Comparison of ENCODE assay signal across 12 cellular contexts in the genomic region with DNA sequence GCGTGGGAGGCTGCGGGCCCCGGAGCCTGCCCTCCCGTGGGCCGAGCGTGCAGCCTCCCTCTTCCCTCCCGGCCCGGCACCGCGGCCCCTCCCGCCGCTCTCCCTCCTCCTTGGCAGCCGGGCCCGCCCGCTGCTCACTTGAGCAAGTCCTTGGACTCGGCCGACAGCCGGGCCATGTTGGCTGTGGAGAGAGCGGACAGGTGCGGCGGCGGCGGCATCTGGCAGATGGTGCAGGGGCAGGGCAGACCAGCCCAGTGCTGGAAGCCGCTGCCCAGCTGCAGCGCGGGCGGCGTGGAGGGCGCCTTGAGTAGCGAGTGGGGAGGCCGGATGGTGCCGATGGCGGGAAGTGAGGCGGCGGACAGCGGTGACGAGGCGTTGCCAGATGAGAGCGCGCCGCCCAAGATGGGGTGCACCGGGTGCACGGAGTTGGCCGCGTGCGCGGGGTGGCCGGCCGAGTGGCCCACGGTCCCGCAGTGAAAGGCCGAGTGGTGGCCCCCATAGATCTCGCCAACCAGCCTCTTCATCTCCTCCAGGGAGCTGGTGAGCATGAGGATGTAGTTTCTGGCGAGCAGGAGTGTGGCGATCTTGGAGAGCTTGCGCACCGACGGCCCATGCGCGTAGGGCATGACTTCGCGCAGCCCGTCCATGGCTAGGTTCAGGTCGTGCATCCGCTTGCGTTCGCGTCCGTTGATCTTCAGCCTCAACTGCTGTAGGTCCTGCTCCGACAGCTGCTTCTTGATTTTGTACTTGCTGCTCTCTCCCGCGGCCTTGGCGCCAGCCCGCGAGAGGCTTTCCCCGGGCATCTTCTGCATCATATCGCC. TPM values are rescaled to one million over a fixed set of nuclear protein-coding genes. Genes with fewer than 3 reads are reported as not detected.
DNase-seq lines count a peak whose midpoint lies in the region; ATAC-seq and TF ChIP-seq lines count a peak whose summit lies in the region.
"Had no signal": no experiment of that assay in that cellular context is flagged by ENCODE, and none has a peak within 500 bp of the region (broad histone marks: within the 10 kb centered on the region; RNA-seq: fewer than 3 reads in every experiment).

No MANE protein-coding gene starts in this region.

- no peaks in the 10 kb centered on the region for H4K20me1 ChIP-seq in OCI-LY7 (ENCODE audit: insufficient read depth, low read length)

- H2AFZ ChIP-seq in OCI-LY7 (ENCODE audit: low read length) = no peak overlapping the region

- H3K36me3 Mint-ChIP-seq in central memory CD8-positive, alpha-beta T cell (ENCODE audit: insufficient read depth) = peaks cover 20% of the 10 kb centered on the region
- no peaks in the 10 kb centered on the region for H3K36me3 Mint-ChIP-seq in natural killer cell

- CTCF ChIA-PET in OCI-LY7 (lab: Charles Lee; ENCODE audit: unreplicated experiment) = no interaction called here

- no TSS peak for BruUV-seq in OCI-LY7 (replicated peaks; lab: Mats Ljungman, UMichigan)

- no peaks in the 10 kb centered on the region for H3K36me3 ChIP-seq in OCI-LY7 (ENCODE audit: insufficient read depth, low read length)
- H3K36me3 ChIP-seq: gastroesophageal sphincter had no signal

- DNase-seq in DMS 273 (lab: John Stamatoyannopoulos, UW; ENCODE audit: unreplicated experiment) = peak; percentile 96
- peak; percentile 55 for DNase-seq in NCI-H510A (lab: John Stamatoyannopoulos, UW)
- no peak for DNase-seq in central memory CD8-positive, alpha-beta T cell (ENCODE audit: low spot score in 2 of 2)
- DNase-seq in natural killer cell = no peak
- DNase-seq in NOMO-1 treated with DMSO at 0.1 percent for 48 hours (lab: John Stamatoyannopoulos, UW; ENCODE audit: unreplicated experiment) = no peak
- DNase-seq in OCI-LY7 (ENCODE audit: low spot score) = no peak
- DNase-seq in superior temporal gyrus (ENCODE audit: extremely low spot score) = no peak
- DNase-seq: KG1 had no signal

- intact Hi-C loops in natural killer cell (cut with micrococcal nuclease) = no loop called here
- intact Hi-C loops in OCI-LY7 (cut with micrococcal nuclease; ENCODE audit: unreplicated experiment) = no loop called here

- H3K27ac ChIP-seq in OCI-LY7 (ENCODE audit: low read depth, low read length, poor library complexity, severe bottlenecking) = no peak overlapping the region
- H3K27ac ChIP-seq: gastroesophageal sphincter had no signal

- H3K27me3 Mint-ChIP-seq in central memory CD8-positive, alpha-beta T cell = peaks cover 100% of the 10 kb centered on the region
- peaks cover 78 to 81% of the 10 kb centered on the region in 2 donors for H3K27me3 Mint-ChIP-seq in natural killer cell (ENCODE audit: low read depth in 2 of 2)

- H3K4me3 Mint-ChIP-seq in central memory CD8-positive, alpha-beta T cell = peak overlapping the region; percentile 54
- peak overlapping the region; percentile 68 for H3K4me3 Mint-ChIP-seq in natural killer cell

- H3K4me2 ChIP-seq in OCI-LY7 (ENCODE audit: low read length) = no peak overlapping the region

- peaks cover 46% of the 10 kb centered on the region for H3K4me1 Mint-ChIP-seq in central memory CD8-positive, alpha-beta T cell
- peaks cover 36 to 58% of the 10 kb centered on the region in 2 donors for H3K4me1 Mint-ChIP-seq in natural killer cell

- H3K79me2 ChIP-seq in OCI-LY7 (ENCODE audit: insufficient read depth, low read depth, low read length) = no peaks in the 10 kb centered on the region

- peaks cover 4% of the 10 kb centered on the region for H3K9me3 Mint-ChIP-seq in central memory CD8-positive, alpha-beta T cell
- no peaks in the 10 kb centered on the region for H3K9me3 Mint-ChIP-seq in natural killer cell

- ATAC-seq in central memory CD8-positive, alpha-beta T cell (replicated peaks; ENCODE audit: extremely low read depth, poor library complexity, severe bottlenecking) = no peak
- ATAC-seq in natural killer cell (peak; percentile 40 to 67 (median 53)), GM21737 (IDR thresholded peaks at IDR 0.05; ENCODE audit: unreplicated experiment) (no peak)
- ATAC-seq: gastroesophageal sphincter, Panc1 had no signal

- no peaks in the 10 kb centered on the region for H3K4me1 ChIP-seq in OCI-LY7 (ENCODE audit: insufficient read depth, low read length, poor library complexity, severe bottlenecking)

- POLR2A ChIA-PET in OCI-LY7 (lab: Charles Lee) = no interaction called here

- H3K4me3 ChIP-seq in OCI-LY7 (ENCODE audit: low read depth, low read length, poor library complexity, severe bottlenecking) = no peak overlapping the region

- H3K9me2 ChIP-seq in OCI-LY7 (ENCODE audit: insufficient read depth, low read length) = no peaks in the 10 kb centered on the region

- TF ChIP-seq CTCF in natural killer cell (IDR thresholded peaks at IDR 0.05) (no peak), OCI-LY7 (conservative IDR thresholded peaks at IDR 0.05; ENCODE audit: low read length) (no peak)

- no peak overlapping the region for H3K27ac Mint-ChIP-seq in central memory CD8-positive, alpha-beta T cell (ENCODE audit: low read depth)
- no peak overlapping the region for H3K27ac Mint-ChIP-seq in natural killer cell

- H3K9me3 ChIP-seq in OCI-LY7 (ENCODE audit: low read length) = no peaks in the 10 kb centered on the region

RNA-seq across cellular contexts. Expression of gene OLIG3, which starts 0.8 kb away (rescaled TPM):
- total RNA-seq in natural killer cell (not detected), OCI-LY7 (2022) (not detected in 2 replicates)
- total RNA-seq in OCI-LY7 (2014; rRNA removed; shearing (Covaris generic)) = not detected in 2 replicates
- total RNA-seq: urinary bladder had no signal

Comparison
In these comparisons a context has a peak if more than half of its experiments do, and no peak if none do; other contexts are left out.
1. DNase-seq: peak in DMS 273 (single experiment) and NCI-H510A (single experiment); none in central memory CD8-positive, alpha-beta T cell (0 of 2), natural killer cell (single experiment), NOMO-1 treated with DMSO at 0.1 percent for 48 hours (single experiment), OCI-LY7 (single experiment) and superior temporal gyrus (single experiment).
2. ATAC-seq: peak in natural killer cell (3 of 3); none in central memory CD8-positive, alpha-beta T cell (single experiment) and GM21737 (single experiment).